1 cellular context compared by ENCODE assay signal in genomic region chr10:70561051-70561450, GRCh38.
TF ChIP-seq lines count a peak whose summit lies in the region.

No MANE protein-coding gene starts in this region.

TF ChIP-seq in K562, 482 proteins besides CTCF, POLR2A, EP300 and RAD21:
- TF ChIP-seq NFIC (IDR thresholded peaks at IDR 0.05) (peak; percentile 74), HSF4 (CRISPR knock-in tag; IDR thresholded peaks at IDR 0.05; ENCODE audit: borderline replicate concordance) (no peak), ZBTB33 (CRISPR knock-in tag; IDR thresholded peaks at IDR 0.05) (peak; percentile 27; the same call in 1 of the 2 replicates)
